11 cellular contexts compared by ENCODE assay signal in genomic region chr22:41801886-41802285, GRCh38. TPM values are rescaled to one million over a fixed set of nuclear protein-coding genes. Genes with fewer than 3 reads are reported as not detected.
DNase-seq lines count a peak whose midpoint lies in the region; FAIRE-seq and TF ChIP-seq lines count a peak whose summit lies in the region.
"Had no signal": no experiment of that assay in that cellular context is flagged by ENCODE, and none has a peak within 500 bp of the region (broad histone marks: within the 10 kb centered on the region; RNA-seq: fewer than 3 reads in every experiment).

No MANE protein-coding gene starts in this region.

- H3K9ac ChIP-seq in H1 (replicated peaks in 1 of 4; ENCODE audit: extremely low read depth in 1 of 4, low read depth in 3 of 4, low read length in 3 of 4) = no peak overlapping the region

- no peaks in the 10 kb centered on the region for H3K27me3 Mint-ChIP-seq in activated CD4-positive, alpha-beta T cell treated with anti-CD3 and anti-CD28 coated beads, Interleukin-2, amount 10 ng/mL, durations not matched to agents 7 days and 5 days

- POLR2A ChIA-PET in activated CD4-positive, alpha-beta T cell treated with anti-CD3 and anti-CD28 coated beads, Interleukin-2, amount 10 ng/mL, durations not matched to agents 7 days and 5 days (lab: Charles Lee) = interaction anchor here (2.7 kb wide), 1 partner anchor 21 kb away, joined by 39 read pairs; no protein-coding TSS in a partner anchor
- POLR2A ChIA-PET in H1 (lab: Charles Lee; ENCODE audit: partially characterized antibody) = interaction anchor here (0.6 to 3.1 kb wide), 13 partner anchors 12 to 263 kb away, joined by 4 to 30 read pairs (median 6); partner anchors contain the start of genes SREBF2 and TNFRSF13C

- H3K27ac ChIP-seq in H1 (ENCODE audit: low read depth, low read length) (no peak overlapping the region), sigmoid colon (no peak overlapping the region)

- no peak overlapping the region for H3K18ac ChIP-seq in H1 (ENCODE audit: extremely low read depth, low read length)

- H2AFZ ChIP-seq in H1 (ENCODE audit: low read length) = no peak overlapping the region

- no peak overlapping the region for H4K91ac ChIP-seq in H1 (replicated peaks; ENCODE audit: insufficient read length, low read length)

- H3K79me1 ChIP-seq in H1 (ENCODE audit: low read depth, low read length) = peaks cover 3% of the 10 kb centered on the region; the same call in 1 of the 2 replicates

- H3K79me2 ChIP-seq in H1 (ENCODE audit: control insufficient read depth in 1 of 2, insufficient read depth in 2 of 2, low read length in 2 of 2) = peaks cover 0 to 25% of the 10 kb centered on the region in 2 experiments; a peak in 3 of 4 replicates

- WGBS in H1 (ENCODE audit: extremely low coverage in 1 of 2, insufficient coverage in 1 of 2, insufficient read length in 1 of 2, insufficient replicate concordance in 2 of 2, low coverage in 1 of 2, low lambda C conversion rate in 2 of 2, missing lambda C conversion rate in 1 of 2), 2 experiments = 80% methylated on average over 2 of the region's 2 CpGs; no CpG with 5 or more reads in 1 of the 2 experiments
- 20 to 63% methylated on average over 2 of the region's 2 CpGs for WGBS in sigmoid colon, 2 donors

- no peaks in the 10 kb centered on the region for H3K9me3 Mint-ChIP-seq in activated CD4-positive, alpha-beta T cell treated with anti-CD3 and anti-CD28 coated beads, Interleukin-2, amount 10 ng/mL, durations not matched to agents 7 days and 5 days

- H3K4me1 ChIP-seq in H1 (replicated peaks in 1 of 4; ENCODE audit: control insufficient read depth in 3 of 4, insufficient read depth in 4 of 4, low read length in 3 of 4) (peaks cover 8 to 15% (median 9%) of the 10 kb centered on the region in 4 experiments), sigmoid colon (peaks cover 0 to 27% (median 21%) of the 10 kb centered on the region in 4 donors)

- intact Hi-C loops in sigmoid colon (cut with DNase I) = loop anchor here (2.0 kb wide), 1 partner anchor 31 kb away; the partner anchor contains the start of gene SREBF2

- no peak overlapping the region for H2BK20ac ChIP-seq in H1 (ENCODE audit: low read length)

- H3K4ac ChIP-seq in H1 (replicated peaks; ENCODE audit: insufficient read length, low read depth, low read length) = no peak overlapping the region

- no peak overlapping the region for H3K23ac ChIP-seq in H1 (ENCODE audit: insufficient read length)

- H2BK5ac ChIP-seq in H1 (ENCODE audit: low read depth, low read length) = no peak overlapping the region

- H3K14ac ChIP-seq in H1 (ENCODE audit: insufficient read length) = no peak overlapping the region

- H3K4me3 ChIP-seq in H1 (ENCODE audit: extremely low read depth in 1 of 4, insufficient read depth in 2 of 4, low read depth in 3 of 4, low read length in 4 of 4) (peak overlapping the region; percentile 78 to 91 (median 86); a peak in 4 of 8 replicates), retinal pigment epithelial cell (ENCODE audit: low read length) (peak overlapping the region; percentile 1), sigmoid colon (no peak overlapping the region)

- H4K5ac ChIP-seq in H1 (ENCODE audit: insufficient read length, low read depth, low read length) = no peak overlapping the region

- TF ChIP-seq EP300 in H1 (IDR thresholded peaks at IDR 0.05; ENCODE audit: borderline replicate concordance in 1 of 2, low read depth in 2 of 2, low read length in 2 of 2) (no peak), sigmoid colon (IDR thresholded peaks at IDR 0.05) (no peak)

- H3K4me2 ChIP-seq in H1 (ENCODE audit: insufficient read depth in 1 of 2, low read depth in 2 of 2, low read length in 2 of 2) = peak overlapping the region; percentile 93 to 96

- H2BK120ac ChIP-seq in H1 (replicated peaks; ENCODE audit: low read depth, low read length) = no peak overlapping the region

- H2BK15ac ChIP-seq in H1 (ENCODE audit: low read length) = no peak overlapping the region

- CTCF ChIA-PET in activated CD4-positive, alpha-beta T cell treated with anti-CD3 and anti-CD28 coated beads, Interleukin-2, amount 10 ng/mL, durations not matched to agents 7 days and 5 days (lab: Charles Lee) = interaction anchor here (3.0 to 4.1 kb wide), 2 partner anchors 13 to 21 kb away, joined by 25 to 38 read pairs; no protein-coding TSS in a partner anchor
- CTCF ChIA-PET in H1 (lab: Charles Lee; ENCODE audit: partially characterized antibody) = interaction anchor here (1.0 to 3.8 kb wide), 4 partner anchors 21 to 135 kb away, joined by 3 to 20 read pairs (median 8); no protein-coding TSS in a partner anchor

- TF ChIP-seq RAD21 in H1 (IDR thresholded peaks at IDR 0.05 in 1 of 2, conservative IDR thresholded peaks at IDR 0.05 in 1 of 2; ENCODE audit: low read depth in 2 of 2, low read length in 2 of 2) = no peak

- peaks cover 0 to 6% of the 10 kb centered on the region in 2 experiments for H4K20me1 ChIP-seq in H1 (replicated peaks in 1 of 2; ENCODE audit: control insufficient read depth in 1 of 2, insufficient read depth in 2 of 2, low read length in 2 of 2)

- H3K9me3 ChIP-seq in H1 (ENCODE audit: insufficient read depth in 2 of 2, low read depth in 1 of 2, low read length in 1 of 2) (no peaks in the 10 kb centered on the region), sigmoid colon (no peaks in the 10 kb centered on the region)

- no peak overlapping the region for H2BK12ac ChIP-seq in H1 (ENCODE audit: low read depth, low read length)

- H3K23me2 ChIP-seq in H1 (ENCODE audit: low read depth, low read length) = peaks cover 14% of the 10 kb centered on the region

- FAIRE-seq in H1 (lab: Jason Lieb, UNC) = no peak

- TF ChIP-seq POLR2A in H1 (IDR thresholded peaks at IDR 0.05; ENCODE audit: control extremely low read depth in 1 of 2, low read depth in 2 of 2, low read length in 2 of 2) (no peak), sigmoid colon (IDR thresholded peaks at IDR 0.05) (no peak)

- TF ChIP-seq CTCF in H1 (IDR thresholded peaks at IDR 0.05; ENCODE audit: control extremely low read depth in 1 of 3, insufficient read depth in 1 of 3, low read depth in 1 of 3, low read length in 3 of 3) (no peak), retinal pigment epithelial cell (conservative IDR thresholded peaks at IDR 0.05; ENCODE audit: low read depth, low read length) (no peak), sigmoid colon (IDR thresholded peaks at IDR 0.05) (no peak)

- H3K27me3 ChIP-seq in H1 (replicated peaks in 1 of 4; ENCODE audit: control insufficient read depth in 3 of 4, extremely low read depth in 1 of 4, insufficient read depth in 3 of 4, low read length in 3 of 4) (no peaks in the 10 kb centered on the region), sigmoid colon (no peaks in the 10 kb centered on the region)

- peaks cover 9% of the 10 kb centered on the region for H3K36me3 Mint-ChIP-seq in activated CD4-positive, alpha-beta T cell treated with anti-CD3 and anti-CD28 coated beads, Interleukin-2, amount 10 ng/mL, durations not matched to agents 7 days and 5 days (ENCODE audit: low read depth)

- H3K36me3 ChIP-seq in H1 (ENCODE audit: control insufficient read depth in 2 of 4, insufficient read depth in 4 of 4, low read length in 3 of 4) (no peaks in the 10 kb centered on the region), sigmoid colon (no peaks in the 10 kb centered on the region)

- DNase-seq in activated CD4-positive, alpha-beta T cell treated with anti-CD3 and anti-CD28 coated beads, Interleukin-2, amount 10 ng/mL, durations not matched to agents 7 days and 5 days = no peak
- no peak for DNase-seq in activated CD4-positive, alpha-beta T cell treated with anti-CD3 and anti-CD28 coated beads for 48 hours
- DNase-seq in OCI-M1 (lab: John Stamatoyannopoulos, UW) = peak; percentile 37
- DNase-seq in H1 (ENCODE audit: low read depth in 1 of 2, low spot score in 2 of 2) = no peak
- no peak for DNase-seq in retinal pigment epithelial cell (ENCODE audit: low read depth)
- no peak for DNase-seq in NCI-H146 treated with DMSO at 0.1 percent for 48 hours (lab: John Stamatoyannopoulos, UW; ENCODE audit: unreplicated experiment)
- no peak for DNase-seq in sigmoid colon
- DNase-seq in NCI-H187 (lab: John Stamatoyannopoulos, UW) = no peak
- DNase-seq: ACHN; activated CD4-positive, alpha-beta T cell treated with anti-CD3 and anti-CD28 coated beads, Interleukin-2, amount 50 U/mL, for 4 hours; left ventricle myocardium superior had no signal

- H3K4me3 Mint-ChIP-seq in activated CD4-positive, alpha-beta T cell treated with anti-CD3 and anti-CD28 coated beads, Interleukin-2, amount 10 ng/mL, durations not matched to agents 7 days and 5 days = peak overlapping the region; percentile 99

- H3K4me1 Mint-ChIP-seq in activated CD4-positive, alpha-beta T cell treated with anti-CD3 and anti-CD28 coated beads, Interleukin-2, amount 10 ng/mL, durations not matched to agents 7 days and 5 days = peaks cover 48% of the 10 kb centered on the region

- H3K56ac ChIP-seq in H1 (replicated peaks; ENCODE audit: insufficient read length, low read depth, low read length) = no peak overlapping the region

- H3K27ac Mint-ChIP-seq in activated CD4-positive, alpha-beta T cell treated with anti-CD3 and anti-CD28 coated beads, Interleukin-2, amount 10 ng/mL, durations not matched to agents 7 days and 5 days = peak overlapping the region; percentile 69

- H4K8ac ChIP-seq in H1 (ENCODE audit: extremely low read depth, insufficient read depth, low read length) = no peak overlapping the region

- H2AK5ac ChIP-seq in H1 (ENCODE audit: low read depth, low read length) = no peak overlapping the region

RNA-seq across cellular contexts. Expression of gene CCDC134, which starts 1.4 kb away (rescaled TPM):
- total RNA-seq in activated CD4-positive, alpha-beta T cell treated with anti-CD3 and anti-CD28 coated beads, Interleukin-2, amount 10 ng/mL, durations not matched to agents 7 days and 5 days = 10 to 100 TPM; 21.0 to 21.6 TPM
- 20.0 and 21.4 TPM in 2 replicates for total RNA-seq in H1 (2021; fragmentation: NEBNext Ultra II Directional; extraction: Animal tissue kit (Norgen Biotek cat#: 25700))
- polyA plus RNA-seq in H1 (2011; rRNA removed) = 7.7 and 10.3 TPM in 2 replicates
- polyA plus RNA-seq in H1 (2011; cell fraction: cytosol; rRNA removed) = 7.0 TPM
- polyA plus RNA-seq in H1 (2011; cell fraction: nucleus; rRNA removed) = 10.7 TPM
- 5.8 to 7.4 TPM (median 7.1 TPM) in 4 replicates for polyA plus RNA-seq in H1 (2012, experiment 1 of 2)
- 6.0 TPM for polyA plus RNA-seq in H1 (2012, experiment 2 of 2)
- polyA plus RNA-seq in H1 (2013, experiment 1 of 2) = 16.1 TPM
- polyA plus RNA-seq in H1 (2013, experiment 2 of 2) = 17.3 TPM
- polyA minus RNA-seq in H1 (2011; rRNA and poly(A)+ RNA removed) = 40.9 and 42.1 TPM in 2 replicates
- polyA minus RNA-seq in H1 (2011; cell fraction: cytosol; rRNA and poly(A)+ RNA removed) = 16.9 TPM
- polyA minus RNA-seq in H1 (2011; cell fraction: nucleus; rRNA and poly(A)+ RNA removed) = 13.3 TPM
- 1 to 10 TPM; 4.5 to 8.6 (median 7.9) TPM for total RNA-seq in sigmoid colon
- 1 to 10 TPM in 2 of 3 donors, under 1 TPM in 1; 0.60 to 6.1 (median 3.0) TPM for polyA plus RNA-seq in sigmoid colon

RNA-seq across cellular contexts. Expression of gene SREBF2, which starts 31.0 kb away (rescaled TPM):
- 10 to 100 TPM; 92.4 to 95.7 TPM for total RNA-seq in activated CD4-positive, alpha-beta T cell treated with anti-CD3 and anti-CD28 coated beads, Interleukin-2, amount 10 ng/mL, durations not matched to agents 7 days and 5 days
- 144 TPM in 2 replicates for total RNA-seq in H1 (2021; fragmentation: NEBNext Ultra II Directional; extraction: Animal tissue kit (Norgen Biotek cat#: 25700))
- 125 and 183 TPM in 2 replicates for polyA plus RNA-seq in H1 (2011; rRNA removed)
- polyA plus RNA-seq in H1 (2011; cell fraction: cytosol; rRNA removed) = 138 TPM
- polyA plus RNA-seq in H1 (2011; cell fraction: nucleus; rRNA removed) = 287 TPM
- 122 to 145 TPM (median 141 TPM) in 4 replicates for polyA plus RNA-seq in H1 (2012, experiment 1 of 2)
- polyA plus RNA-seq in H1 (2012, experiment 2 of 2) = 112 TPM
- polyA plus RNA-seq in H1 (2013, experiment 1 of 2) = 141 TPM
- polyA plus RNA-seq in H1 (2013, experiment 2 of 2) = 161 TPM
- polyA minus RNA-seq in H1 (2011; rRNA and poly(A)+ RNA removed) = 167 and 170 TPM in 2 replicates
- polyA minus RNA-seq in H1 (2011; cell fraction: cytosol; rRNA and poly(A)+ RNA removed) = 123 TPM
- polyA minus RNA-seq in H1 (2011; cell fraction: nucleus; rRNA and poly(A)+ RNA removed) = 113 TPM
- 10 to 100 TPM; 25.2 to 51.0 (median 33.4) TPM for total RNA-seq in sigmoid colon
- 100 to 1,000 TPM in 1 of 3 donors, 10 to 100 TPM in 2; 13.8 to 132 (median 15.3) TPM for polyA plus RNA-seq in sigmoid colon

Comparison
In these comparisons a context has a peak if more than half of its experiments do, and no peak if none do; other contexts are left out.
1. H3K4me3 ChIP-seq: peak in H1 (4 of 4) and retinal pigment epithelial cell (single experiment); none in sigmoid colon (0 of 4).